10 cellular contexts compared by ENCODE assay signal in the genomic region with DNA sequence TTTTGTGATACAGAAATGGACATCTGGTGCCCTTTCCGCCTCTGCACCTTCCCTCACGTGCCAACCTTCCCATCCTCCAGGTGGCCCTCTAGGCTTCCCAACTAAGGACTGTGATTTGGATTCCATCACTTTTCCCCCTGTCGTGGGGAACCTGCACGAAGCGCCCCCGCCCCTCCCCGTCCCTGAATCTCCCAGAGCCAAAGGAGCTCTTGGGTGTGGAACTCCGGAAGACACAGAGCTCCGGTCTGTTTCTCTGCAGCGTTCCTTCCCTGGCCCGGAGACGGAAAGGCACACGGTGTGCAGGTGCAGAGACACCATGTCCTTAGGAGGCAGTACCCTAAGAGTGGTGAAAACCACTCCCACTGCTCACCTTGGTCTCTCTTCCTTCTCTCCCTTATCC. TPM values are rescaled to one million over a fixed set of nuclear protein-coding genes. Genes with fewer than 3 reads are reported as not detected.
DNase-seq lines count a peak whose midpoint lies in the region; TF ChIP-seq lines count a peak whose summit lies in the region.
"Not testable (repeated sequence)": the region's sequence is repeated elsewhere in the genome, so short reads cannot be mapped to it uniquely, and the experiment has no call there.
"Had no signal": no experiment of that assay in that cellular context is flagged by ENCODE, and none has a peak within 500 bp of the region (broad histone marks: within the 10 kb centered on the region; RNA-seq: fewer than 3 reads in every experiment).

No MANE protein-coding gene starts in this region.

- H3K27me3 Mint-ChIP-seq in endodermal cell (ENCODE audit: insufficient read depth), result peaks cover 15% of the 10 kb centered on the region
- not testable (repeated sequence) for H3K27me3 Mint-ChIP-seq in endothelial cell (ENCODE audit: unreplicated experiment); nephron progenitor cell (ENCODE audit: low read depth, poor library complexity)

- intact Hi-C loops in posterior vena cava (cut with DNase I), result loop anchor here in 1 of 2 donors (10.0 kb wide), 1 partner anchor 119 kb away; no protein-coding TSS in a partner anchor

- H3K36me3 ChIP-seq in endodermal cell (ENCODE audit: control insufficient read depth, insufficient read depth, low read length), result not testable (repeated sequence)

- whole genome bisulfite sequencing in endodermal cell (ENCODE audit: insufficient coverage in 1 of 2, insufficient read length in 1 of 2), 2 experiments, result 80 to 83% methylated on average over 6 to 12 of the region's 13 CpGs

- not testable (repeated sequence) for TF ChIP-seq CTCF in endodermal cell (conservative IDR thresholded peaks at IDR 0.05); endothelial cell (IDR thresholded peaks at IDR 0.05; ENCODE audit: unreplicated experiment); nephron progenitor cell (IDR thresholded peaks at IDR 0.05)

- H3K4me3 Mint-ChIP-seq in endodermal cell; endothelial cell (ENCODE audit: unreplicated experiment); nephron progenitor cell: not testable (repeated sequence)

- not testable (repeated sequence) for H3K9ac ChIP-seq in endodermal cell (ENCODE audit: extremely low read depth, low read length, poor library complexity, severe bottlenecking)

- H3K27ac Mint-ChIP-seq in endodermal cell (peak overlapping the region; percentile 7), endothelial cell (ENCODE audit: unreplicated experiment) (peak overlapping the region; percentile 72), nephron progenitor cell (peak overlapping the region; percentile 66)

- H3K9me3 ChIP-seq in endodermal cell (ENCODE audit: control insufficient read depth, low read length), result not testable (repeated sequence)

- H3K27ac ChIP-seq in endodermal cell (ENCODE audit: low read depth, low read length), result not testable (repeated sequence)

- not testable (repeated sequence) for H3K4me1 ChIP-seq in endodermal cell (ENCODE audit: control insufficient read depth, insufficient read depth, low read length)

- not testable (repeated sequence) for H3K9me3 Mint-ChIP-seq in endodermal cell; endothelial cell (ENCODE audit: unreplicated experiment)
- H3K9me3 Mint-ChIP-seq in nephron progenitor cell, result peaks cover 47% of the 10 kb centered on the region

- DNase-seq in endodermal cell, result peak; percentile 11
- not testable (repeated sequence) for DNase-seq in endothelial cell (ENCODE audit: low spot score); nephron progenitor cell
- peak; percentile 73 for DNase-seq in mesenteric fat pad (ENCODE audit: low spot score)
- DNase-seq in posterior vena cava (ENCODE audit: low spot score), result peak; percentile 45

- H3K27me3 ChIP-seq in endodermal cell (ENCODE audit: control insufficient read depth, insufficient read depth, low read length, poor library complexity, severe bottlenecking), result not testable (repeated sequence)

- H3K4me3 ChIP-seq in endodermal cell (ENCODE audit: low read length), result not testable (repeated sequence)

- H3K4me1 Mint-ChIP-seq in endodermal cell; endothelial cell (ENCODE audit: unreplicated experiment); nephron progenitor cell: not testable (repeated sequence)

- H3K36me3 Mint-ChIP-seq in endodermal cell (ENCODE audit: low read depth); endothelial cell (ENCODE audit: low read depth, unreplicated experiment): not testable (repeated sequence)
- H3K36me3 Mint-ChIP-seq in nephron progenitor cell (ENCODE audit: low read depth), result peaks cover 29% of the 10 kb centered on the region

RNA-seq across cellular contexts. Expression of a gene that starts 3.8 kb away (rescaled TPM):
- total RNA-seq in endodermal cell (under 1 TPM in 1 of 2 donors, not detected in 1; 0.40 TPM), endothelial cell (ENCODE audit: unreplicated experiment) (not detected), mesenteric fat pad (0.48 TPM), posterior vena cava (under 1 TPM; 0.19 to 0.23 TPM)
- polyA plus RNA-seq in endodermal cell (2013, experiment 1 of 2), result not detected
- polyA plus RNA-seq in endodermal cell (2013, experiment 2 of 2), result not detected
- total RNA-seq: A172; A673; CD4-positive, alpha-beta memory T cell; CD8-positive, alpha-beta memory T cell had no signal
- polyA plus RNA-seq: CD14-positive monocyte had no signal

Comparison
In these comparisons a context has a peak if more than half of its experiments do, and no peak if none do; other contexts are left out.
1. H3K27ac Mint-ChIP-seq: peak in every context shown above with its lines; median percentile 72 in endothelial cell; 66 in nephron progenitor cell; 7 in endodermal cell.